8 cellular contexts compared by ENCODE assay signal in the genomic region with DNA sequence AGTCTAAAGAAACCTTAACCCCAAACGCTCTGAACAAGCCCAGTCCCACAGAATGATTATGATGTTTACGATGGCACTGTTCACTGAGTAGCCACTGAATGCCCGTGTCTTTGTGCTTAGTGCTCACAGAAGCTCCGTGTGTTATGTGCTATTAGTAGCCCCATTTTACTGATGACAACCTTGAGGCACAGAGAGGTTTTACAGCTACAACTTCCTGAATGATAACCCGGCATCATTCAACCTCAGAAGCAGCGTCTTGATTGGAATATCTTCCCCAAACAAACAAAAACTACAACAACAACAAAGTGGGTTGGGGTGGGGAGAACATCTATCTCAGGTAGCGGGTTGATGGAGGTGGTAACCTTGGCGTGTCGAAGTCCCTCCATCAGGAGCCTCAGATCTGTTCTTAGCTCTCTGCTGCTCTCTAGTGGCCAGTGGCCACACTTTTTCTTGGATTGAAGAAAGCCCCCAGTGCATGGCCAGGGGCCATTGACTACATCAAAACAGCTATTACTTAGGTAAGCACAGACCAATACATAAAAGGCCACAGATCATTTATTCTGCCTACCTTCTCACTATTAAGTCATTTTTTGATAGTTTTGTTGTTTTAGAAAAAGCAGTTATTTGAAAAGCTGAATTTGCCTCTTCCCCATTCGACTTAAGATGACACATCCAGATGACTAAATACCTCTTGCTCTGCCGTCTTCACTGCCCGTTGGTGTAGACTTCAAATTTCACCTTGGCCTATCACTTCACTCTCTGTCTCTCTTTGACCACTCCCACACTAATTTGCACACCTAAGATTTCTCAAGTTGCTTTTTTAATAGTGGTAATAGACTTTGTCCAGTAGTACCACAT.
DNase-seq lines count a peak whose midpoint lies in the region; ATAC-seq, FAIRE-seq and TF ChIP-seq lines count a peak whose summit lies in the region.

No MANE protein-coding gene starts in this region.

- no peaks in the 10 kb centered on the region for H3K36me3 ChIP-seq in GM23338 (ENCODE audit: insufficient read depth)
- no peaks in the 10 kb centered on the region for H3K36me3 ChIP-seq in SU-DHL-6 (ENCODE audit: low read length)
- H3K36me3 ChIP-seq in H1 (ENCODE audit: control insufficient read depth in 2 of 4, insufficient read depth in 4 of 4, low read length in 3 of 4), result no peaks in the 10 kb centered on the region
- H3K36me3 ChIP-seq in mucosa of descending colon (ENCODE audit: low read depth), result no peaks in the 10 kb centered on the region
- H3K36me3 ChIP-seq in vagina, result no peaks in the 10 kb centered on the region

- peaks cover 7% of the 10 kb centered on the region; the same call in 2 of the 3 replicates for H3K36me3 Mint-ChIP-seq in GM23338 (ENCODE audit: low read depth)

- H3K27me3 ChIP-seq in GM23338 (ENCODE audit: insufficient read depth), result no peaks in the 10 kb centered on the region
- no peaks in the 10 kb centered on the region for H3K27me3 ChIP-seq in SU-DHL-6 (ENCODE audit: low read length)
- H3K27me3 ChIP-seq in H1 (replicated peaks in 1 of 4; ENCODE audit: control insufficient read depth in 3 of 4, extremely low read depth in 1 of 4, insufficient read depth in 3 of 4, low read length in 3 of 4), result peaks cover 0 to 1% (median 0%) of the 10 kb centered on the region in 4 experiments; a peak in 1 of 7 replicates
- no peaks in the 10 kb centered on the region for H3K27me3 ChIP-seq in vagina

- H3K9me2 ChIP-seq in GM23338 (ENCODE audit: insufficient read depth) (no peaks in the 10 kb centered on the region), SU-DHL-6 (replicated peaks; ENCODE audit: insufficient read depth, low read length) (no peaks in the 10 kb centered on the region)

- intact Hi-C loops in mucosa of descending colon (cut with DNase I, micrococcal nuclease), result no loop called here
- intact Hi-C loops in vagina (cut with DNase I), result no loop called here

- no peak overlapping the region for H3K23ac ChIP-seq in H1 (ENCODE audit: insufficient read length)

- no peak overlapping the region for H3K18ac ChIP-seq in H1 (ENCODE audit: extremely low read depth, low read length)

- H4K20me1 ChIP-seq in GM23338 (replicated peaks; ENCODE audit: insufficient read depth), result no peaks in the 10 kb centered on the region
- H4K20me1 ChIP-seq in SU-DHL-6 (ENCODE audit: low read depth, low read length), result no peaks in the 10 kb centered on the region
- no peaks in the 10 kb centered on the region for H4K20me1 ChIP-seq in H1 (replicated peaks in 1 of 2; ENCODE audit: control insufficient read depth in 1 of 2, insufficient read depth in 2 of 2, low read length in 2 of 2)

- FAIRE-seq in H1 (lab: Jason Lieb, UNC), result peak; percentile 95

- H3K9me3 ChIP-seq in SU-DHL-6 (ENCODE audit: insufficient read depth, low read length) (no peaks in the 10 kb centered on the region), H1 (ENCODE audit: insufficient read depth in 2 of 2, low read depth in 1 of 2, low read length in 1 of 2) (peaks cover 4 to 8% of the 10 kb centered on the region in 2 experiments; a peak in 3 of 4 replicates), mucosa of descending colon (peaks cover 15% of the 10 kb centered on the region), vagina (no peaks in the 10 kb centered on the region)

- no peak overlapping the region for H3K14ac ChIP-seq in H1 (ENCODE audit: insufficient read length)

- 71% methylated on average over 12 of the region's 12 CpGs; no CpG with 5 or more reads in 1 of the 2 experiments for WGBS in H1 (ENCODE audit: extremely low coverage in 1 of 2, insufficient coverage in 1 of 2, insufficient read length in 1 of 2, insufficient replicate concordance in 2 of 2, low coverage in 1 of 2, low lambda C conversion rate in 2 of 2, missing lambda C conversion rate in 1 of 2), 2 experiments

- POLR2A ChIA-PET in H1 (lab: Charles Lee; ENCODE audit: partially characterized antibody), result no interaction called here

- no peak overlapping the region for H2BK12ac ChIP-seq in H1 (ENCODE audit: low read depth, low read length)

- peaks cover 22% of the 10 kb centered on the region for H3K9me3 Mint-ChIP-seq in GM23338

- no peak overlapping the region for H2BK20ac ChIP-seq in H1 (ENCODE audit: low read length)

- H3K79me2 ChIP-seq in GM23338 (replicated peaks; ENCODE audit: insufficient read depth), result no peaks in the 10 kb centered on the region
- H3K79me2 ChIP-seq in SU-DHL-6 (ENCODE audit: insufficient read depth, low read length), result no peaks in the 10 kb centered on the region
- H3K79me2 ChIP-seq in H1 (ENCODE audit: control insufficient read depth in 1 of 2, insufficient read depth in 2 of 2, low read length in 2 of 2), result no peaks in the 10 kb centered on the region

- no peaks in the 10 kb centered on the region for H3K27me3 Mint-ChIP-seq in GM23338 (ENCODE audit: insufficient read depth, low read depth, poor library complexity)

- ATAC-seq in GM23338 (peak; percentile 98), mucosa of descending colon (no peak)

- H3K23me2 ChIP-seq in H1 (ENCODE audit: low read depth, low read length), result no peaks in the 10 kb centered on the region

- no peak overlapping the region for H3K27ac ChIP-seq in GM23338 (ENCODE audit: low read depth)
- H3K27ac ChIP-seq in SU-DHL-6 (ENCODE audit: low read depth, low read length), result no peak overlapping the region
- H3K27ac ChIP-seq in H1 (ENCODE audit: low read depth, low read length), result no peak overlapping the region
- H3K27ac ChIP-seq in vagina, result no peak overlapping the region

- H2BK5ac ChIP-seq in H1 (ENCODE audit: low read depth, low read length), result no peak overlapping the region

- DNase-seq in activated naive CD4-positive, alpha-beta T cell treated with Interleukin-2 at 50 U/mL for 16 hours, result peak; percentile 3
- DNase-seq in activated naive CD4-positive, alpha-beta T cell (lab: John Stamatoyannopoulos, UW), result no peak
- DNase-seq in GM23338 (ENCODE audit: low spot score), result peak; percentile 86
- peak; percentile 9 for DNase-seq in M059J (ENCODE audit: low read depth)
- peak; percentile 36 to 83 for DNase-seq in H1 (ENCODE audit: low read depth in 1 of 2, low spot score in 2 of 2)
- peak in 2 of 3 donors; percentile 17 to 24 for DNase-seq in mucosa of descending colon
- DNase-seq in vagina (ENCODE audit: extremely low spot score in 2 of 2), result no peak

- H3K4me1 ChIP-seq in GM23338 (ENCODE audit: insufficient read depth) (no peaks in the 10 kb centered on the region), H1 (replicated peaks in 1 of 4; ENCODE audit: control insufficient read depth in 3 of 4, insufficient read depth in 4 of 4, low read length in 3 of 4) (no peaks in the 10 kb centered on the region), mucosa of descending colon (ENCODE audit: low read depth) (no peaks in the 10 kb centered on the region), vagina (no peaks in the 10 kb centered on the region)

- CTCF ChIA-PET in H1 (lab: Charles Lee; ENCODE audit: partially characterized antibody), result interaction anchor here (0.6 to 2.1 kb wide), 42 partner anchors 10 to 757 kb away, joined by 3 to 14 read pairs (median 3); no protein-coding TSS in a partner anchor

- no peak for TF ChIP-seq EP300 in H1 (IDR thresholded peaks at IDR 0.05; ENCODE audit: borderline replicate concordance in 1 of 2, low read depth in 2 of 2, low read length in 2 of 2)

- no peak overlapping the region for H3K27ac Mint-ChIP-seq in GM23338

- no peak overlapping the region for H3K4me2 ChIP-seq in GM23338
- no peak overlapping the region for H3K4me2 ChIP-seq in SU-DHL-6 (ENCODE audit: low read depth, low read length, poor library complexity, severe bottlenecking)
- no peak overlapping the region for H3K4me2 ChIP-seq in H1 (ENCODE audit: insufficient read depth in 1 of 2, low read depth in 2 of 2, low read length in 2 of 2)

- H3K4ac ChIP-seq in H1 (replicated peaks; ENCODE audit: insufficient read length, low read depth, low read length), result no peak overlapping the region

- peak; percentile 92 to 94 for TF ChIP-seq RAD21 in H1 (IDR thresholded peaks at IDR 0.05 in 1 of 2, conservative IDR thresholded peaks at IDR 0.05 in 1 of 2; ENCODE audit: low read depth in 2 of 2, low read length in 2 of 2)

- H2AFZ ChIP-seq in GM23338, result no peak overlapping the region
- no peak overlapping the region for H2AFZ ChIP-seq in SU-DHL-6 (ENCODE audit: low read depth, low read length, severe bottlenecking)
- H2AFZ ChIP-seq in H1 (ENCODE audit: low read length), result no peak overlapping the region

- H3F3A ChIP-seq in GM23338 (replicated peaks; ENCODE audit: low read depth), result no peaks in the 10 kb centered on the region
- H3F3A ChIP-seq in SU-DHL-6 (ENCODE audit: insufficient read depth), result no peaks in the 10 kb centered on the region

- no peak overlapping the region for H3K56ac ChIP-seq in H1 (replicated peaks; ENCODE audit: insufficient read length, low read depth, low read length)

- H2BK15ac ChIP-seq in H1 (ENCODE audit: low read length), result no peak overlapping the region

- no peaks in the 10 kb centered on the region for H3K79me1 ChIP-seq in H1 (ENCODE audit: low read depth, low read length)

- no peak overlapping the region for H4K91ac ChIP-seq in H1 (replicated peaks; ENCODE audit: insufficient read length, low read length)

- H3K9ac ChIP-seq in SU-DHL-6 (ENCODE audit: low read length), result no peak overlapping the region
- H3K9ac ChIP-seq in H1 (replicated peaks in 1 of 4; ENCODE audit: extremely low read depth in 1 of 4, low read depth in 3 of 4, low read length in 3 of 4), result no peak overlapping the region

- TF ChIP-seq POLR2A in H1 (IDR thresholded peaks at IDR 0.05; ENCODE audit: control extremely low read depth in 1 of 2, low read depth in 2 of 2, low read length in 2 of 2) (no peak), vagina (IDR thresholded peaks at IDR 0.05) (no peak)

- H3K4me3 Mint-ChIP-seq in GM23338, result no peak overlapping the region

- no peak overlapping the region for H4K8ac ChIP-seq in H1 (ENCODE audit: extremely low read depth, insufficient read depth, low read length)

- no peak overlapping the region for H2AK5ac ChIP-seq in H1 (ENCODE audit: low read depth, low read length)

- H3K4me3 ChIP-seq in GM23338, result no peak overlapping the region
- H3K4me3 ChIP-seq in SU-DHL-6 (ENCODE audit: insufficient read depth, low read length, poor library complexity, severe bottlenecking), result no peak overlapping the region
- H3K4me3 ChIP-seq in H1 (ENCODE audit: extremely low read depth in 1 of 4, insufficient read depth in 2 of 4, low read depth in 3 of 4, low read length in 4 of 4), result no peak overlapping the region
- no peak overlapping the region for H3K4me3 ChIP-seq in mucosa of descending colon
- no peak overlapping the region for H3K4me3 ChIP-seq in vagina

- H2BK120ac ChIP-seq in H1 (replicated peaks; ENCODE audit: low read depth, low read length), result no peak overlapping the region

- no peaks in the 10 kb centered on the region for H3K4me1 Mint-ChIP-seq in GM23338

- no peak overlapping the region for H4K5ac ChIP-seq in H1 (ENCODE audit: insufficient read length, low read depth, low read length)

- TF ChIP-seq CTCF in GM23338 (conservative IDR thresholded peaks at IDR 0.05; ENCODE audit: low read depth in 2 of 2), result peak; percentile 80 to 87
- peak; percentile 59 for TF ChIP-seq CTCF in SU-DHL-6 (IDR thresholded peaks at IDR 0.05; ENCODE audit: insufficient read depth, low read length, poor library complexity, severe bottlenecking)
- peak; percentile 51 to 79 (median 76) for TF ChIP-seq CTCF in H1 (IDR thresholded peaks at IDR 0.05; ENCODE audit: control extremely low read depth in 1 of 3, insufficient read depth in 1 of 3, low read depth in 1 of 3, low read length in 3 of 3)
- TF ChIP-seq CTCF in mucosa of descending colon (IDR thresholded peaks at IDR 0.05), result no peak
- TF ChIP-seq CTCF in vagina (IDR thresholded peaks at IDR 0.05), result peak in 2 of 3 experiments; percentile 46 to 58

Comparison
In these comparisons a context has a peak if more than half of its experiments do, and no peak if none do; other contexts are left out.
1. DNase-seq: peak in activated naive CD4-positive, alpha-beta T cell treated with Interleukin-2 at 50 U/mL for 16 hours (single experiment), GM23338 (single experiment), M059J (single experiment), H1 (2 of 2) and mucosa of descending colon (2 of 3); none in activated naive CD4-positive, alpha-beta T cell (0 of 4) and vagina (0 of 2).